1 cellular context compared by ENCODE assay signal in genomic region chr14:24816929-24817637, GRCh38.
TF ChIP-seq lines count a peak whose summit lies in the region.

No MANE protein-coding gene starts in this region.

TF ChIP-seq in HepG2, 621 proteins besides CTCF, POLR2A, EP300 and RAD21 (continued from another document and continues in another):
- no peak for TF ChIP-seq ZNF34 (CRISPR knock-in tag; IDR thresholded peaks at IDR 0.05; ENCODE audit: borderline replicate concordance)
- TF ChIP-seq, protein P1, sequence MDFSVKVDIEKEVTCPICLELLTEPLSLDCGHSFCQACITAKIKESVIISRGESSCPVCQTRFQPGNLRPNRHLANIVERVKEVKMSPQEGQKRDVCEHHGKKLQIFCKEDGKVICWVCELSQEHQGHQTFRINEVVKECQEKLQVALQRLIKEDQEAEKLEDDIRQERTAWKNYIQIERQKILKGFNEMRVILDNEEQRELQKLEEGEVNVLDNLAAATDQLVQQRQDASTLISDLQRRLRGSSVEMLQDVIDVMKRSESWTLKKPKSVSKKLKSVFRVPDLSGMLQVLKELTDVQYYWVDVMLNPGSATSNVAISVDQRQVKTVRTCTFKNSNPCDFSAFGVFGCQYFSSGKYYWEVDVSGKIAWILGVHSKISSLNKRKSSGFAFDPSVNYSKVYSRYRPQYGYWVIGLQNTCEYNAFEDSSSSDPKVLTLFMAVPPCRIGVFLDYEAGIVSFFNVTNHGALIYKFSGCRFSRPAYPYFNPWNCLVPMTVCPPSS (IDR thresholded peaks at IDR 0.05) = no peak
- TF ChIP-seq NFYC (CRISPR knock-in tag; IDR thresholded peaks at IDR 0.05) = peak; percentile 59
- peak; percentile 67; the same call in 1 of the 2 replicates for TF ChIP-seq NCOA5 (CRISPR knock-in tag; IDR thresholded peaks at IDR 0.05)
- TF ChIP-seq SMARCC2 (IDR thresholded peaks at IDR 0.05) = no peak
- no peak for TF ChIP-seq RORA (CRISPR knock-in tag; IDR thresholded peaks at IDR 0.05)
- no peak for TF ChIP-seq U2AF1 (optimal IDR thresholded peaks at IDR 0.05; ENCODE audit: low read depth, low read length)
- TF ChIP-seq MED1 (CRISPR knock-in tag; IDR thresholded peaks at IDR 0.05) = peak; percentile 92
- TF ChIP-seq NR2F1 (CRISPR knock-in tag; IDR thresholded peaks at IDR 0.05) = no peak; a peak in 1 of 4 replicates
- TF ChIP-seq ZBTB25 (CRISPR knock-in tag; IDR thresholded peaks at IDR 0.05) = peak; percentile 16; the same call in 1 of the 2 replicates
- peak; percentile 81; the same call in 1 of the 2 replicates for TF ChIP-seq ZNF792 (CRISPR knock-in tag; IDR thresholded peaks at IDR 0.05)
- TF ChIP-seq ZNF772 (CRISPR knock-in tag; IDR thresholded peaks at IDR 0.05) = 0 out of 2 replicates have a peak, but pooled peaks have one; percentile 4
- TF ChIP-seq ZSCAN21 (CRISPR knock-in tag; IDR thresholded peaks at IDR 0.05; ENCODE audit: borderline replicate concordance) = no peak; the same call in 1 of the 2 replicates
- peak; percentile 28 for TF ChIP-seq HNRNPK (IDR thresholded peaks at IDR 0.05; ENCODE audit: low read depth, low read length, poor library complexity, severe bottlenecking)
- TF ChIP-seq, protein P2, sequence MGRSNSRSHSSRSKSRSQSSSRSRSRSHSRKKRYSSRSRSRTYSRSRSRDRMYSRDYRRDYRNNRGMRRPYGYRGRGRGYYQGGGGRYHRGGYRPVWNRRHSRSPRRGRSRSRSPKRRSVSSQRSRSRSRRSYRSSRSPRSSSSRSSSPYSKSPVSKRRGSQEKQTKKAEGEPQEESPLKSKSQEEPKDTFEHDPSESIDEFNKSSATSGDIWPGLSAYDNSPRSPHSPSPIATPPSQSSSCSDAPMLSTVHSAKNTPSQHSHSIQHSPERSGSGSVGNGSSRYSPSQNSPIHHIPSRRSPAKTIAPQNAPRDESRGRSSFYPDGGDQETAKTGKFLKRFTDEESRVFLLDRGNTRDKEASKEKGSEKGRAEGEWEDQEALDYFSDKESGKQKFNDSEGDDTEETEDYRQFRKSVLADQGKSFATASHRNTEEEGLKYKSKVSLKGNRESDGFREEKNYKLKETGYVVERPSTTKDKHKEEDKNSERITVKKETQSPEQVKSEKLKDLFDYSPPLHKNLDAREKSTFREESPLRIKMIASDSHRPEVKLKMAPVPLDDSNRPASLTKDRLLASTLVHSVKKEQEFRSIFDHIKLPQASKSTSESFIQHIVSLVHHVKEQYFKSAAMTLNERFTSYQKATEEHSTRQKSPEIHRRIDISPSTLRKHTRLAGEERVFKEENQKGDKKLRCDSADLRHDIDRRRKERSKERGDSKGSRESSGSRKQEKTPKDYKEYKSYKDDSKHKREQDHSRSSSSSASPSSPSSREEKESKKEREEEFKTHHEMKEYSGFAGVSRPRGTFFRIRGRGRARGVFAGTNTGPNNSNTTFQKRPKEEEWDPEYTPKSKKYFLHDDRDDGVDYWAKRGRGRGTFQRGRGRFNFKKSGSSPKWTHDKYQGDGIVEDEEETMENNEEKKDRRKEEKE (IDR thresholded peaks at IDR 0.05) = no peak
- peak; percentile 13; the same call in 1 of the 2 replicates for TF ChIP-seq ZMYM2 (CRISPR knock-in tag; IDR thresholded peaks at IDR 0.05)
- TF ChIP-seq GATAD2A (CRISPR knock-in tag; IDR thresholded peaks at IDR 0.05) = peak; percentile 94
- peak; percentile 59; the same call in 1 of the 2 replicates for TF ChIP-seq MLX (CRISPR knock-in tag; IDR thresholded peaks at IDR 0.05)
- TF ChIP-seq FOXK1 (CRISPR knock-in tag; IDR thresholded peaks at IDR 0.05; ENCODE audit: borderline replicate concordance, low read depth) = peak; percentile 75; the same call in 1 of the 2 replicates
- peak; percentile 21; the same call in 1 of the 2 replicates for TF ChIP-seq ZNF232 (CRISPR knock-in tag; IDR thresholded peaks at IDR 0.05; ENCODE audit: borderline replicate concordance)
- TF ChIP-seq, protein P3, sequence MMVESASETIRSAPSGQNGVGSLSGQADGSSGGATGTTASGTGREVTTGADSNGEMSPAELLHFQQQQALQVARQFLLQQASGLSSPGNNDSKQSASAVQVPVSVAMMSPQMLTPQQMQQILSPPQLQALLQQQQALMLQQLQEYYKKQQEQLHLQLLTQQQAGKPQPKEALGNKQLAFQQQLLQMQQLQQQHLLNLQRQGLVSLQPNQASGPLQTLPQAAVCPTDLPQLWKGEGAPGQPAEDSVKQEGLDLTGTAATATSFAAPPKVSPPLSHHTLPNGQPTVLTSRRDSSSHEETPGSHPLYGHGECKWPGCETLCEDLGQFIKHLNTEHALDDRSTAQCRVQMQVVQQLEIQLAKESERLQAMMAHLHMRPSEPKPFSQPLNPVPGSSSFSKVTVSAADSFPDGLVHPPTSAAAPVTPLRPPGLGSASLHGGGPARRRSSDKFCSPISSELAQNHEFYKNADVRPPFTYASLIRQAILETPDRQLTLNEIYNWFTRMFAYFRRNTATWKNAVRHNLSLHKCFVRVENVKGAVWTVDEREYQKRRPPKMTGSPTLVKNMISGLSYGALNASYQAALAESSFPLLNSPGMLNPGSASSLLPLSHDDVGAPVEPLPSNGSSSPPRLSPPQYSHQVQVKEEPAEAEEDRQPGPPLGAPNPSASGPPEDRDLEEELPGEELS (CRISPR knock-in tag; IDR thresholded peaks at IDR 0.05) = peak; percentile 92
- TF ChIP-seq, protein P4, sequence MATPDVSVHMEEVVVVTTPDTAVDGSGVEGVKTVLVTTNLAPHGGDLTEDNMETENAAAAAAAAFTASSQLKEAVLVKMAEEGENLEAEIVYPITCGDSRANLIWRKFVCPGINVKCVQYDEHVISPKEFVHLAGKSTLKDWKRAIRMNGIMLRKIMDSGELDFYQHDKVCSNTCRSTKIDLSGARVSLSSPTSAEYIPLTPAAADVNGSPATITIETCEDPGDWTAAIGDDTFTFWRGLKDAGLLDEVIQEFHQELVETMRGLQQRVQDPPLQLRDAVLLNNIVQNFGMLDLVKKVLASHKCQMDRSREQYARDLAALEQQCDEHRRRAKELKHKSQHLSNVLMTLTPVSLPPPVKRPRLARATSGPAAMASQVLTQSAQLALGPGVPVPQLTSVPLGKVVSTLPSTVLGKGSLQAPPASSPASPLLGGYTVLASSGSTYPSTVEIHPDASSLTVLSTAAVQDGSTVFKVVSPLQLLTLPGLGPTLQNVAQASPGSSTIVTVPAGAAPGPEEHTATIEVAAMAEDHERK (CRISPR knock-in tag; IDR thresholded peaks at IDR 0.05; ENCODE audit: low read depth) = no peak
- TF ChIP-seq ZNF782 (CRISPR knock-in tag; IDR thresholded peaks at IDR 0.05; ENCODE audit: borderline replicate concordance) = no peak
- TF ChIP-seq ZNF263 (CRISPR knock-in tag; IDR thresholded peaks at IDR 0.05) = peak; percentile 26; the same call in 1 of the 2 replicates
- TF ChIP-seq ZNF710 (CRISPR knock-in tag; IDR thresholded peaks at IDR 0.05; ENCODE audit: borderline replicate concordance) = peak; percentile 92; the same call in 1 of the 2 replicates
- TF ChIP-seq TCF7 (IDR thresholded peaks at IDR 0.05; ENCODE audit: low read depth) = peak; percentile 83
- TF ChIP-seq ONECUT2 (CRISPR knock-in tag; IDR thresholded peaks at IDR 0.05) = peak; percentile 99
- peak; percentile 87; the same call in 1 of the 2 replicates for TF ChIP-seq NCOR1 (IDR thresholded peaks at IDR 0.05; ENCODE audit: borderline replicate concordance, low read length)
- TF ChIP-seq ZNF264 (CRISPR knock-in tag; IDR thresholded peaks at IDR 0.05) = peak; percentile 95
- TF ChIP-seq, protein P5, sequence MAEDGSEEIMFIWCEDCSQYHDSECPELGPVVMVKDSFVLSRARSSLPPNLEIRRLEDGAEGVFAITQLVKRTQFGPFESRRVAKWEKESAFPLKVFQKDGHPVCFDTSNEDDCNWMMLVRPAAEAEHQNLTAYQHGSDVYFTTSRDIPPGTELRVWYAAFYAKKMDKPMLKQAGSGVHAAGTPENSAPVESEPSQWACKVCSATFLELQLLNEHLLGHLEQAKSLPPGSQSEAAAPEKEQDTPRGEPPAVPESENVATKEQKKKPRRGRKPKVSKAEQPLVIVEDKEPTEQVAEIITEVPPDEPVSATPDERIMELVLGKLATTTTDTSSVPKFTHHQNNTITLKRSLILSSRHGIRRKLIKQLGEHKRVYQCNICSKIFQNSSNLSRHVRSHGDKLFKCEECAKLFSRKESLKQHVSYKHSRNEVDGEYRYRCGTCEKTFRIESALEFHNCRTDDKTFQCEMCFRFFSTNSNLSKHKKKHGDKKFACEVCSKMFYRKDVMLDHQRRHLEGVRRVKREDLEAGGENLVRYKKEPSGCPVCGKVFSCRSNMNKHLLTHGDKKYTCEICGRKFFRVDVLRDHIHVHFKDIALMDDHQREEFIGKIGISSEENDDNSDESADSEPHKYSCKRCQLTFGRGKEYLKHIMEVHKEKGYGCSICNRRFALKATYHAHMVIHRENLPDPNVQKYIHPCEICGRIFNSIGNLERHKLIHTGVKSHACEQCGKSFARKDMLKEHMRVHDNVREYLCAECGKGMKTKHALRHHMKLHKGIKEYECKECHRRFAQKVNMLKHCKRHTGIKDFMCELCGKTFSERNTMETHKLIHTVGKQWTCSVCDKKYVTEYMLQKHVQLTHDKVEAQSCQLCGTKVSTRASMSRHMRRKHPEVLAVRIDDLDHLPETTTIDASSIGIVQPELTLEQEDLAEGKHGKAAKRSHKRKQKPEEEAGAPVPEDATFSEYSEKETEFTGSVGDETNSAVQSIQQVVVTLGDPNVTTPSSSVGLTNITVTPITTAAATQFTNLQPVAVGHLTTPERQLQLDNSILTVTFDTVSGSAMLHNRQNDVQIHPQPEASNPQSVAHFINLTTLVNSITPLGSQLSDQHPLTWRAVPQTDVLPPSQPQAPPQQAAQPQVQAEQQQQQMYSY (CRISPR knock-in tag; IDR thresholded peaks at IDR 0.05) = peak; percentile 71; the same call in 1 of the 2 replicates
- peak; percentile 42 for TF ChIP-seq STAG1 (CRISPR knock-in tag; IDR thresholded peaks at IDR 0.05)
- TF ChIP-seq SAP130 (CRISPR knock-in tag; IDR thresholded peaks at IDR 0.05; ENCODE audit: low read depth) = peak; percentile 66
- TF ChIP-seq FOXA3 (CRISPR knock-in tag; IDR thresholded peaks at IDR 0.05) = peak; percentile 89
- no peak for TF ChIP-seq WIZ (CRISPR knock-in tag; IDR thresholded peaks at IDR 0.05)
- no peak for TF ChIP-seq CCAR2 (optimal IDR thresholded peaks at IDR 0.05; ENCODE audit: low read depth, low read length)
- TF ChIP-seq JUNB (CRISPR knock-in tag; IDR thresholded peaks at IDR 0.05; ENCODE audit: borderline replicate concordance) = peak; percentile 29; the same call in 1 of the 2 replicates
- 0 out of 2 replicates have a peak, but pooled peaks have one; percentile 68 for TF ChIP-seq ZSCAN12 (CRISPR knock-in tag; IDR thresholded peaks at IDR 0.05)
- TF ChIP-seq, protein P6, sequence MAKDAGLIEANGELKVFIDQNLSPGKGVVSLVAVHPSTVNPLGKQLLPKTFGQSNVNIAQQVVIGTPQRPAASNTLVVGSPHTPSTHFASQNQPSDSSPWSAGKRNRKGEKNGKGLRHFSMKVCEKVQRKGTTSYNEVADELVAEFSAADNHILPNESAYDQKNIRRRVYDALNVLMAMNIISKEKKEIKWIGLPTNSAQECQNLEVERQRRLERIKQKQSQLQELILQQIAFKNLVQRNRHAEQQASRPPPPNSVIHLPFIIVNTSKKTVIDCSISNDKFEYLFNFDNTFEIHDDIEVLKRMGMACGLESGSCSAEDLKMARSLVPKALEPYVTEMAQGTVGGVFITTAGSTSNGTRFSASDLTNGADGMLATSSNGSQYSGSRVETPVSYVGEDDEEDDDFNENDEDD (CRISPR knock-in tag; IDR thresholded peaks at IDR 0.05; ENCODE audit: borderline replicate concordance) = peak; percentile 48; the same call in 1 of the 2 replicates
- peak; percentile 16 for TF ChIP-seq ESRRA (CRISPR knock-in tag; IDR thresholded peaks at IDR 0.05; ENCODE audit: low read depth)
- peak; percentile 87; the same call in 1 of the 2 replicates for TF ChIP-seq NCOA2 (CRISPR knock-in tag; IDR thresholded peaks at IDR 0.05)
- peak; percentile 22; the same call in 1 of the 2 replicates for TF ChIP-seq SSRP1 (CRISPR knock-in tag; IDR thresholded peaks at IDR 0.05)
- TF ChIP-seq ZNF33B (CRISPR knock-in tag; IDR thresholded peaks at IDR 0.05) = no peak
- TF ChIP-seq SKIL (CRISPR knock-in tag; IDR thresholded peaks at IDR 0.05; ENCODE audit: borderline replicate concordance) = peak; percentile 62
